Comparison of ENCODE assay signal across 8 cellular contexts in the genomic region with DNA sequence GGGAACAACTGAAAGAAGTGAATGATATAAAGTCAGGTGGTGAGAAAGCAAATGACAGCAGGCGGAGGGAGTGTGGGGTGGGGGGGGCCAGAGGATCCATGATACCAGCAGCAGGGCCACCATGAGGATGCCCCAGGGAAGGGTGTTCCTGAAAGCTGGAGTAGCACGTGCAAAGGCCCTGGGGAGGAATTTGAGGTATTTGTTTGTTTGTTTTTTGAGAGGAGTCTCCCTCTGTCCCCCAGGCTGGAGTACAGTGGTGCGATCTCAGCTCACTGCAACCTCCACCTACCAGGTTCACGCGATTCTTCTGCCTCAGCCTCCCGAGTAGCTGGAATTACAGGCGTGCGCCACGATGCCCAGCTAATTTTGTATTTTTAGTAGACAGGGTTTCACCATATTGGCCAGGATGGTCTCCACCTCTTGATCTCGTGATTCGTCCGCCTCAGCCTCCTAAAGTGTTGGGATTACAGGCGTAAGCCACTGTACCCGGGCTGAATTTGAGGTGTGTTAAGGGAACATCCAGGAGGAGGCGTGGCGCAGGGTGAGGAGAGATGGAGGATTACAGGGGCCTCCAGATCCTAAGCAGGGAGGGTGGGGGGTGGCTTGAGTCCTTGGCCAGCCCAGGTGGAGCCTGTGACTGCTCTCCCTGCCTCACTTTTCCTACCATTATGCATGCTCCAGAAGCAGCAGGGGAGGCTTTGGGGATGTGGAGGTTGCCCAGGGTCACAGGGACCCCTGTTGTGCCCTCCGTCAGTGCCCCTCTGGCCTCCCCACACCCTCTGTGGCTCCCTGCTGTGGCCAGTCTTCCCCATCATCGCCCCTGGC. TPM values are rescaled to one million over a fixed set of nuclear protein-coding genes. Genes with fewer than 3 reads are reported as not detected.
DNase-seq lines count a peak whose midpoint lies in the region; ATAC-seq and TF ChIP-seq lines count a peak whose summit lies in the region.

No MANE protein-coding gene starts in this region.

- H3K27ac ChIP-seq in SK-N-MC (peak overlapping the region; percentile 94; the same call in 1 of the 2 replicates), gastrocnemius medialis (peak overlapping the region; percentile 86 to 98 (median 93))

- intact Hi-C loops in gastrocnemius medialis (cut with DNase I; ENCODE audit: low total_unique reads) = no loop called here

- H3K9me3 ChIP-seq in SK-N-MC (ENCODE audit: low read depth, low read length) (no peaks in the 10 kb centered on the region), gastrocnemius medialis (no peaks in the 10 kb centered on the region)

- no peak overlapping the region for H3K9ac ChIP-seq in SK-N-MC (ENCODE audit: insufficient read length)

- H3K4me3 ChIP-seq in GM12864 (ENCODE audit: low read depth, low read length) (peak overlapping the region; percentile 63), SK-N-MC (no peak overlapping the region), fibroblast of villous mesenchyme (ENCODE audit: low read depth, low read length) (peak overlapping the region; percentile 69), gastrocnemius medialis (no peak overlapping the region)

- peaks cover 5 to 9% of the 10 kb centered on the region in 2 donors for H3K4me1 ChIP-seq in gastrocnemius medialis

- in situ Hi-C loops in gastrocnemius medialis (cut with MboI; ENCODE audit: low sequenced_read_pairs in 4 of 4) = no loop called here

- TF ChIP-seq POLR2A in gastrocnemius medialis (IDR thresholded peaks at IDR 0.05) = no peak

- TF ChIP-seq CTCF in GM12864 (IDR thresholded peaks at IDR 0.05; ENCODE audit: low read depth, low read length, missing control alignments) (no peak), fibroblast of villous mesenchyme (IDR thresholded peaks at IDR 0.05; ENCODE audit: insufficient read depth, low read depth, low read length) (no peak), gastrocnemius medialis (IDR thresholded peaks at IDR 0.05 in 4 of 5, conservative IDR thresholded peaks at IDR 0.05 in 1 of 5) (no peak)

- ATAC-seq in gastrocnemius medialis (no peak), GM21423 (IDR thresholded peaks at IDR 0.05; ENCODE audit: unreplicated experiment) (no peak), GM18520 (IDR thresholded peaks at IDR 0.05; ENCODE audit: unreplicated experiment) (no peak)

- H3K27me3 ChIP-seq in gastrocnemius medialis = no peaks in the 10 kb centered on the region

- no peak for DNase-seq in GM12864 (ENCODE audit: low read depth)
- DNase-seq in SK-N-MC (ENCODE audit: low read depth, low spot score) = no peak
- no peak for DNase-seq in fibroblast of villous mesenchyme (ENCODE audit: low read depth)
- no peak for DNase-seq in gastrocnemius medialis
- DNase-seq in NK-92 treated with Interleukin-12 subunit alpha and Interleukin-12 subunit beta, amount 100 ng/mL, for 24 hours (lab: John Stamatoyannopoulos, UW) = no peak
- no peak for DNase-seq in OCI-M2 (lab: John Stamatoyannopoulos, UW; ENCODE audit: unreplicated experiment)

- H3K36me3 ChIP-seq in SK-N-MC (ENCODE audit: insufficient read depth, low read length) = no peaks in the 10 kb centered on the region
- no peaks in the 10 kb centered on the region for H3K36me3 ChIP-seq in gastrocnemius medialis

RNA-seq across cellular contexts. Expression of a gene that starts 12.4 kb away (rescaled TPM):
- 111 and 150 TPM in 2 replicates for total RNA-seq in fibroblast of villous mesenchyme
- 100 to 1,000 TPM in 3 of 4 donors, 10 to 100 TPM in 1; 67.2 to 258 (median 221) TPM for total RNA-seq in gastrocnemius medialis

RNA-seq across cellular contexts. Expression of a gene that starts 19.6 kb away (rescaled TPM):
- 0.86 and 0.97 TPM in 2 replicates for total RNA-seq in fibroblast of villous mesenchyme
- under 1 TPM; 0.20 to 0.61 (median 0.39) TPM for total RNA-seq in gastrocnemius medialis

RNA-seq across cellular contexts. Expression of a gene that starts 29.0 kb away (rescaled TPM):
- total RNA-seq in fibroblast of villous mesenchyme = 131 and 143 TPM in 2 replicates
- 100 to 1,000 TPM; 122 to 294 (median 193) TPM for total RNA-seq in gastrocnemius medialis

RNA-seq across cellular contexts. Expression of a gene that starts 46.5 kb away (rescaled TPM):
- 24.8 and 29.8 TPM in 2 replicates for total RNA-seq in fibroblast of villous mesenchyme
- 10 to 100 TPM; 11.7 to 42.3 (median 23.6) TPM for total RNA-seq in gastrocnemius medialis

Comparison
In these comparisons a context has a peak if more than half of its experiments do, and no peak if none do; other contexts are left out.
1. H3K4me3 ChIP-seq: peak in GM12864 (single experiment) and fibroblast of villous mesenchyme (single experiment); none in SK-N-MC (single experiment) and gastrocnemius medialis (0 of 4).